ENCODE assay signal across 27 cellular contexts in the genomic region with DNA sequence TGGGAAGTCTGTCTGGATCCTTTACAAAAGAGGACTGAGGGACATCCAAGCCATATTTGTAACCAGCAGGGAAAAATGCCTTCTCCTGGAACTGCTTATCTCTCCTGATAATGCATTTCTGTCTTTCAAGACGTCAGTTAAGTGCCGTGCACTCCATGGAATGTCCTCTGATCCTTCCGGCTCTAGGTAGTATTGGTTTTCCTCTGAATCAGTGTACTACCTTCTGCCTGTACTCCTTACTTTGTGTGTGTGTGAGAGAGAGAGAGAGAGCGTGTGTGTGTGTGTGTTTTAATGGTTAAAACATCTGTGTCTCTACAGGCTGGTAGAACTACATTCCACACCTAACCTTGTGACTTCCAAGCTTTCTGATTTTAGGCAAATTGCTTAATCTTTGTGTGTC.
DNase-seq lines count a peak whose midpoint lies in the region; ATAC-seq and TF ChIP-seq lines count a peak whose summit lies in the region.
"Had no signal": no experiment of that assay in that cellular context is flagged by ENCODE, and none has a peak within 500 bp of the region (broad histone marks: within the 10 kb centered on the region; RNA-seq: fewer than 3 reads in every experiment).

No MANE protein-coding gene starts in this region.

- no peaks in the 10 kb centered on the region for H3K36me3 Mint-ChIP-seq in activated naive CD4-positive, alpha-beta T cell treated with anti-CD3 and anti-CD28 coated beads, Interleukin-2, amount 10 ng/mL, durations not matched to agents 7 days and 5 days
- H3K36me3 Mint-ChIP-seq: WTC11 had no signal

- H3K27me3 ChIP-seq in lung (ENCODE audit: control insufficient read depth, insufficient read depth): no peaks in the 10 kb centered on the region
- H3K27me3 ChIP-seq in upper lobe of right lung: no peaks in the 10 kb centered on the region
- H3K27me3 ChIP-seq: adrenal gland, colonic mucosa, transverse colon had no signal

- TF ChIP-seq CTCF in lung (IDR thresholded peaks at IDR 0.05; ENCODE audit: control extremely low read depth, extremely low read depth) (no peak), upper lobe of right lung (IDR thresholded peaks at IDR 0.05) (no peak)

- H3K4me3 ChIP-seq in lung (no peak overlapping the region), upper lobe of right lung (no peak overlapping the region)
- H3K4me3 ChIP-seq: adrenal gland, colonic mucosa, PC-9, transverse colon had no signal

- H3K36me3 ChIP-seq in lung (ENCODE audit: control insufficient read depth in 2 of 2, insufficient read depth in 2 of 2, low read length in 2 of 2) (no peaks in the 10 kb centered on the region), upper lobe of right lung (no peaks in the 10 kb centered on the region)
- H3K36me3 ChIP-seq: adrenal gland, colonic mucosa, transverse colon had no signal

- no peaks in the 10 kb centered on the region for H3K9me3 Mint-ChIP-seq in activated naive CD4-positive, alpha-beta T cell treated with anti-CD3 and anti-CD28 coated beads, Interleukin-2, amount 10 ng/mL, durations not matched to agents 7 days and 5 days
- H3K9me3 Mint-ChIP-seq: activated CD4-positive, alpha-beta T cell treated with anti-CD3 and anti-CD28 coated beads, Interleukin-2, amount 10 ng/mL, durations not matched to agents 7 days and 5 days; nephron; WTC11 had no signal

- ATAC-seq in lung (ENCODE audit: insufficient read depth, low FRiP score) (peak; percentile 58), upper lobe of right lung (peak; percentile 91)
- ATAC-seq: left lobe of liver, WTC11 had no signal

- CTCF ChIA-PET in activated naive CD4-positive, alpha-beta T cell treated with anti-CD3 and anti-CD28 coated beads, Interleukin-2, amount 10 ng/mL, durations not matched to agents 7 days and 5 days (lab: Charles Lee): no interaction called here

- no peak overlapping the region for H3K4me3 Mint-ChIP-seq in activated naive CD4-positive, alpha-beta T cell treated with anti-CD3 and anti-CD28 coated beads, Interleukin-2, amount 10 ng/mL, durations not matched to agents 7 days and 5 days
- H3K4me3 Mint-ChIP-seq: activated CD4-positive, alpha-beta T cell treated with anti-CD3 and anti-CD28 coated beads, Interleukin-2, amount 10 ng/mL, durations not matched to agents 7 days and 5 days; nephron; WTC11 had no signal

- WGBS in lung, 2 donors: 56 to 69% methylated on average over 4 of the region's 4 CpGs

- H3K4me1 Mint-ChIP-seq in activated naive CD4-positive, alpha-beta T cell treated with anti-CD3 and anti-CD28 coated beads, Interleukin-2, amount 10 ng/mL, durations not matched to agents 7 days and 5 days: peaks cover 3% of the 10 kb centered on the region
- H3K4me1 Mint-ChIP-seq: nephron had no signal

- DNase-seq in SK-MEL-5 (ENCODE audit: low read depth, low spot score) (peak; percentile 34), epithelial cell of prostate (ENCODE audit: low read depth, low spot score) (peak; percentile 14), lung (ENCODE audit: low spot score) (peak; percentile 33), upper lobe of right lung (no peak), HPDE6-E6E7 (ENCODE audit: extremely low spot score) (no peak), NCI-H510A treated with DMSO at 0.1 percent for 48 hours (lab: John Stamatoyannopoulos, UW) (no peak)
- no peak for DNase-seq in activated naive CD4-positive, alpha-beta T cell treated with anti-CD3 and anti-CD28 coated beads, Interleukin-2, amount 10 ng/mL, durations not matched to agents 7 days and 5 days
- DNase-seq: activated CD4-positive, alpha-beta T cell treated with anti-CD3 and anti-CD28 coated beads, Interleukin-2, amount 10 ng/mL, durations not matched to agents 7 days and 5 days; activated T-cell treated with anti-CD3 and anti-CD28 coated beads, Interleukin-2, amount 50 U/mL, for 48 hours; adrenal gland; Calu3; colonic mucosa; DMS79 treated with DMSO at 0.1 percent for 48 hours; effector CD8-positive, alpha-beta T cell; foreskin fibroblast; NCI-H2171 treated with DMSO at 0.1 percent for 48 hours; NCI-H524 treated with DMSO at 0.1 percent for 48 hours; NK-92 treated with Interleukin-12 subunit alpha and Interleukin-12 subunit beta, amount 100 ng/mL, for 24 hours; retina; SHP77 treated with DMSO at 0.1 percent for 48 hours; stimulated activated CD4-positive, alpha-beta T cell treated with anti-CD3 and anti-CD28 coated beads, Interleukin-2, amount 100 ng/mL, for 24 hours; transverse colon had no signal

- peaks cover 4 to 7% of the 10 kb centered on the region in 2 donors for H3K4me1 ChIP-seq in lung (ENCODE audit: control insufficient read depth in 2 of 2, insufficient read depth in 2 of 2, low read length in 2 of 2)
- no peaks in the 10 kb centered on the region for H3K4me1 ChIP-seq in upper lobe of right lung
- H3K4me1 ChIP-seq: colonic mucosa had no signal

- H3K27ac ChIP-seq in epithelial cell of prostate: no peak overlapping the region
- H3K27ac ChIP-seq in lung (ENCODE audit: low read depth in 1 of 2, low read length in 1 of 2): peak overlapping the region in 1 of 2 donors; percentile 53
- H3K27ac ChIP-seq in upper lobe of right lung: no peak overlapping the region
- H3K27ac ChIP-seq: adrenal gland, C4-2B, colonic mucosa, PC-9, transverse colon had no signal

- no peaks in the 10 kb centered on the region for H3K27me3 Mint-ChIP-seq in activated naive CD4-positive, alpha-beta T cell treated with anti-CD3 and anti-CD28 coated beads, Interleukin-2, amount 10 ng/mL, durations not matched to agents 7 days and 5 days

- H3K27ac Mint-ChIP-seq in activated naive CD4-positive, alpha-beta T cell treated with anti-CD3 and anti-CD28 coated beads, Interleukin-2, amount 10 ng/mL, durations not matched to agents 7 days and 5 days: no peak overlapping the region
- H3K27ac Mint-ChIP-seq: activated CD4-positive, alpha-beta T cell treated with anti-CD3 and anti-CD28 coated beads, Interleukin-2, amount 10 ng/mL, durations not matched to agents 7 days and 5 days; nephron; WTC11 had no signal

- intact Hi-C loops in upper lobe of right lung (cut with DNase I): no loop called here

- in situ Hi-C loops in SK-MEL-5 (cut with HindIII; ENCODE audit: low pct_unique_long_range_greater_than_20kb, low sequenced_read_pairs): no loop called here

- no peaks in the 10 kb centered on the region for H3K9me3 ChIP-seq in lung (ENCODE audit: control insufficient read depth in 2 of 2, insufficient read depth in 1 of 2, low read length in 1 of 2)
- H3K9me3 ChIP-seq in upper lobe of right lung: no peaks in the 10 kb centered on the region
- H3K9me3 ChIP-seq: adrenal gland, colonic mucosa, transverse colon had no signal

Comparison
In these comparisons a context has a peak if more than half of its experiments do, and no peak if none do; other contexts are left out.
1. DNase-seq: peak in SK-MEL-5 (single experiment), epithelial cell of prostate (single experiment) and lung (single experiment); none in upper lobe of right lung (single experiment), activated naive CD4-positive, alpha-beta T cell treated with anti-CD3 and anti-CD28 coated beads, Interleukin-2, amount 10 ng/mL, durations not matched to agents 7 days and 5 days (single experiment), HPDE6-E6E7 (single experiment) and NCI-H510A treated with DMSO at 0.1 percent for 48 hours (single experiment).